Comparison of ENCODE assay signal across 9 cellular contexts in genomic region chr5:139725073-139725830, GRCh38.
A peak's percentile ranks its signal among the peaks of the same experiment; 100 is the strongest.
DNase-seq lines count a peak whose midpoint lies in the region; ATAC-seq and TF ChIP-seq lines count a peak whose summit lies in the region.
"Had no signal": no experiment of that assay in that cellular context is flagged by ENCODE, and none has a peak within 500 bp of the region (broad histone marks: within the 10 kb centered on the region; RNA-seq: fewer than 3 reads in every experiment).

No MANE protein-coding gene starts in this region.

- no peak for TF ChIP-seq CTCF in retinal pigment epithelial cell (conservative IDR thresholded peaks at IDR 0.05; ENCODE audit: low read depth, low read length)

- H3K4me3 ChIP-seq in retinal pigment epithelial cell (ENCODE audit: low read length) = no peak overlapping the region
- no peak overlapping the region for H3K4me3 ChIP-seq in effector memory CD4-positive, alpha-beta T cell (ENCODE audit: insufficient read depth, low read depth, low read length, poor library complexity, severe bottlenecking)

- no peaks in the 10 kb centered on the region for H3K9me3 ChIP-seq in effector memory CD4-positive, alpha-beta T cell (ENCODE audit: control insufficient read depth, low read length)

- no peaks in the 10 kb centered on the region for H3K36me3 ChIP-seq in effector memory CD4-positive, alpha-beta T cell (ENCODE audit: control insufficient read depth, insufficient read depth, low read length)

- intact Hi-C loops in left ventricle myocardium superior (cut with micrococcal nuclease) = no loop called here

- no peak overlapping the region for H3K27ac ChIP-seq in effector memory CD4-positive, alpha-beta T cell (ENCODE audit: insufficient read depth, low read length, poor library complexity, severe bottlenecking)

- no peaks in the 10 kb centered on the region for H3K4me1 ChIP-seq in effector memory CD4-positive, alpha-beta T cell (ENCODE audit: control insufficient read depth, insufficient read depth, low read length, poor library complexity, severe bottlenecking)

- H3K27me3 ChIP-seq in effector memory CD4-positive, alpha-beta T cell (replicated peaks; ENCODE audit: control insufficient read depth, insufficient read depth, low read length, poor library complexity, severe bottlenecking) = no peaks in the 10 kb centered on the region

- peak; percentile 66 for DNase-seq in GM04504 (ENCODE audit: low read depth)
- DNase-seq in amniotic epithelial cell (ENCODE audit: low read depth) = peak; percentile 72
- DNase-seq in left ventricle myocardium superior = peak; percentile 60
- DNase-seq in retinal pigment epithelial cell (ENCODE audit: low read depth) = peak; percentile 51
- no peak for DNase-seq in CD1c-positive myeloid dendritic cell (ENCODE audit: extremely low spot score)
- DNase-seq in effector memory CD4-positive, alpha-beta T cell = no peak
- no peak for DNase-seq in NCI-H1048 (lab: John Stamatoyannopoulos, UW)
- no peak for DNase-seq in T-helper 1 cell
- DNase-seq: DMS79 treated with DMSO at 0.1 percent for 48 hours had no signal

- peak; percentile 91 for ATAC-seq in left ventricle myocardium superior

Comparison
In these comparisons a context has a peak if more than half of its experiments do, and no peak if none do; other contexts are left out.
1. DNase-seq: peak in GM04504 (single experiment), amniotic epithelial cell (single experiment), left ventricle myocardium superior (single experiment) and retinal pigment epithelial cell (single experiment); none in CD1c-positive myeloid dendritic cell (single experiment), effector memory CD4-positive, alpha-beta T cell (0 of 3), NCI-H1048 (single experiment) and T-helper 1 cell (0 of 5).